In genomic region chr2:231713738-231714638, GRCh38 we compare ENCODE assay signal across 1 cellular context.
TF ChIP-seq lines count a peak whose summit lies in the region.

No MANE protein-coding gene starts in this region.

TF ChIP-seq in HEK293, 187 proteins besides CTCF, POLR2A, EP300 and RAD21 (continued from another document and continues in another):
- TF ChIP-seq ZSCAN4 (tag by site-specific recombination; IDR thresholded peaks at IDR 0.05) (no peak), ZFP37 (tag by site-specific recombination; IDR thresholded peaks at IDR 0.05) (peak; percentile 79), ZSCAN30 (tag by site-specific recombination; IDR thresholded peaks at IDR 0.05) (peak; percentile 92), ZBTB20 (tag by site-specific recombination; IDR thresholded peaks at IDR 0.05) (peak; percentile 66; the same call in 1 of the 2 replicates), ZNF513 (tag by site-specific recombination; IDR thresholded peaks at IDR 0.05) (peak; percentile 1; the same call in 1 of the 2 replicates), KLF7 (tag by site-specific recombination; IDR thresholded peaks at IDR 0.05; ENCODE audit: borderline replicate concordance) (no peak), ZNF623 (tag by site-specific recombination; IDR thresholded peaks at IDR 0.05) (no peak), ZNF398 (tag by site-specific recombination; IDR thresholded peaks at IDR 0.05) (peak; percentile 59), ZNF624 (tag by site-specific recombination; IDR thresholded peaks at IDR 0.05) (no peak), ZNF768 (tag by site-specific recombination; IDR thresholded peaks at IDR 0.05) (0 out of 2 replicates have a peak, but pooled peaks have one; percentile 3), TRIM28 (IDR thresholded peaks at IDR 0.05; ENCODE audit: borderline replicate concordance, low read length) (peak; percentile 67; the same call in 1 of the 2 replicates), ZIC2 (tag by site-specific recombination; IDR thresholded peaks at IDR 0.05) (peak; percentile 92), ZNF830 (tag by site-specific recombination; IDR thresholded peaks at IDR 0.05; ENCODE audit: low read depth) (no peak), ZSCAN5A (tag by site-specific recombination; IDR thresholded peaks at IDR 0.05) (no peak), BCL11A (tag by site-specific recombination; IDR thresholded peaks at IDR 0.05; ENCODE audit: low read depth) (peak; percentile 97), FEZF1 (tag by site-specific recombination; IDR thresholded peaks at IDR 0.05) (no peak), ZNF19 (tag by site-specific recombination; IDR thresholded peaks at IDR 0.05; ENCODE audit: low read depth) (no peak), OSR2 (tag by site-specific recombination; IDR thresholded peaks at IDR 0.05) (no peak), ZNF26 (tag by site-specific recombination; IDR thresholded peaks at IDR 0.05) (no peak), ZNF214 (tag by site-specific recombination; IDR thresholded peaks at IDR 0.05; ENCODE audit: borderline replicate concordance) (no peak), WT1 (tag by site-specific recombination; IDR thresholded peaks at IDR 0.05) (peak; percentile 48; the same call in 1 of the 2 replicates), PRDM10 (tag by site-specific recombination; IDR thresholded peaks at IDR 0.05) (peak; percentile 98), SCRT2 (tag by site-specific recombination; IDR thresholded peaks at IDR 0.05) (peak; percentile 56; the same call in 1 of the 2 replicates), ZNF324 (tag by site-specific recombination; IDR thresholded peaks at IDR 0.05) (no peak), ZNF114 (tag by site-specific recombination; IDR thresholded peaks at IDR 0.05) (no peak), ZNF529 (tag by site-specific recombination; IDR thresholded peaks at IDR 0.05; ENCODE audit: insufficient replicate concordance) (no peak), ZNF664 (tag by site-specific recombination; IDR thresholded peaks at IDR 0.05) (no peak), ZNF48 (tag by site-specific recombination; IDR thresholded peaks at IDR 0.05) (no peak), ZNF692 (tag by site-specific recombination; IDR thresholded peaks at IDR 0.05) (peak; percentile 57), KLF17 (tag by site-specific recombination; IDR thresholded peaks at IDR 0.05) (peak; percentile 82; the same call in 1 of the 2 replicates), ZNF146 (tag by site-specific recombination; IDR thresholded peaks at IDR 0.05) (no peak), AEBP2 (tag by site-specific recombination; IDR thresholded peaks at IDR 0.05; ENCODE audit: borderline replicate concordance) (no peak), ZBTB10 (tag by site-specific recombination; IDR thresholded peaks at IDR 0.05) (peak; percentile 72; the same call in 1 of the 2 replicates), ZNF449 (tag by site-specific recombination; IDR thresholded peaks at IDR 0.05) (peak; percentile 64; the same call in 1 of the 2 replicates), ZNF600 (tag by site-specific recombination; IDR thresholded peaks at IDR 0.05) (peak; percentile 92; the same call in 1 of the 2 replicates), ZNF391 (tag by site-specific recombination; IDR thresholded peaks at IDR 0.05; ENCODE audit: borderline replicate concordance, low read depth) (0 out of 2 replicates have a peak, but pooled peaks have one; percentile 17), ZNF121 (tag by site-specific recombination; IDR thresholded peaks at IDR 0.05) (0 out of 2 replicates have a peak, but pooled peaks have one; percentile 34), ZNF175 (tag by site-specific recombination; IDR thresholded peaks at IDR 0.05) (no peak), REPIN1 (tag by site-specific recombination; IDR thresholded peaks at IDR 0.05; ENCODE audit: low read depth) (0 out of 2 replicates have a peak, but pooled peaks have one; percentile 32), ZNF621 (tag by site-specific recombination; IDR thresholded peaks at IDR 0.05) (no peak)
